ENCODE assay signal across 22 cellular contexts in the genomic region with DNA sequence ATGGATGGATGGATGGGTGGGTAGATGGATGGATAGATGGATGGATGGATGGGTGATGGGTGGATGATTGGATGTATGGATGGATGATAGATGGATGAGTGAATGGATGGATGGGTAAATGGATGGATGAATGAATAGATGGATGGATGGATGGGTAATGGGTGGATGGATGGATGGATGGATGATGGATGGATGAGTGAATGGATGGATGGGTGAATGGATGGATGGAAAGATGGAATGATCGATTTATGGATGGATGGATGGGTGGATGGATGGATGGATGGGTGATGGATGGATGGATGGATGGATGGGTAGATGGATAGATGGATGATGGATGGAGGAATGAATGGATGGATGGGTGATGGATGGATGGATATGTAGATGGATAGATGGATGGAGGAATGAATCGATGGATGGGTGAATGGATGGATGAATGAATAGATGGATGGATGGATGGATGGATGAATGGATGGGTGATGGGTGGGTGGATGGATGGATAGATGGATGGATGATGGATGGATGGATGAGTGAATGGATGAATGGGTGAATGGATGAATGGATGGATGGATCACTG.
"Had no signal": no experiment of that assay in that cellular context is flagged by ENCODE, and none has a peak within 500 bp of the region (broad histone marks: within the 10 kb centered on the region; RNA-seq: fewer than 3 reads in every experiment).

No MANE protein-coding gene starts in this region.

- H3K4me1 ChIP-seq: foreskin keratinocyte, gastroesophageal sphincter, heart right ventricle, lower lobe of right lung, pancreas had no signal

- H3K27ac ChIP-seq: dorsolateral prefrontal cortex, esophagus muscularis mucosa, foreskin keratinocyte, gastroesophageal sphincter, heart right ventricle, lower lobe of right lung, pancreas, suprapubic skin had no signal

- H3K4me3 Mint-ChIP-seq: natural killer cell; stimulated activated naive CD8-positive, alpha-beta T cell treated with anti-CD3 and anti-CD28 coated beads, Interleukin-15, amount 100 ng/mL, for 72 hours had no signal

- DNase-seq: effector CD4-positive, alpha-beta T cell; foreskin keratinocyte; heart right ventricle; hippocampal formation; left ventricle myocardium superior; lower lobe of right lung; natural killer cell; occipital lobe; pancreas; stimulated activated CD4-positive, alpha-beta T cell treated with anti-CD3 and anti-CD28 coated beads, Interleukin-2, amount 100 ng/mL, for 24 hours; stimulated activated CD4-positive, alpha-beta T cell treated with anti-CD3 and anti-CD28 coated beads, Interleukin-4, amount 100 ng/mL, for 4 hours; stimulated activated naive CD4-positive, alpha-beta T cell; stimulated activated naive CD8-positive, alpha-beta T cell treated with anti-CD3 and anti-CD28 coated beads, Interleukin-15, amount 100 ng/mL, for 72 hours; trophoblast cell had no signal

- H3K27me3 Mint-ChIP-seq: progenitor cell of endocrine pancreas had no signal

- ATAC-seq: foreskin keratinocyte; gastroesophageal sphincter; heart right ventricle; left ventricle myocardium superior; lower lobe of right lung; natural killer cell; pancreas; sciatic nerve; stimulated activated naive CD8-positive, alpha-beta T cell treated with anti-CD3 and anti-CD28 coated beads, Interleukin-15, amount 100 ng/mL, for 72 hours had no signal

- H3K27me3 ChIP-seq: dorsolateral prefrontal cortex, esophagus muscularis mucosa, foreskin keratinocyte, gastroesophageal sphincter, pancreas, suprapubic skin had no signal

- H3K4me3 ChIP-seq: dorsolateral prefrontal cortex, esophagus muscularis mucosa, gastroesophageal sphincter, heart right ventricle, lower lobe of right lung, pancreas, suprapubic skin had no signal

- H3K27ac Mint-ChIP-seq: natural killer cell, progenitor cell of endocrine pancreas had no signal

- FAIRE-seq: colon, keratinocyte, pancreas had no signal

- H3K9me3 ChIP-seq: suprapubic skin had no signal

- H3K4me1 Mint-ChIP-seq: stimulated activated naive CD8-positive, alpha-beta T cell treated with anti-CD3 and anti-CD28 coated beads, Interleukin-15, amount 100 ng/mL, for 72 hours had no signal

- H3K36me3 ChIP-seq: esophagus muscularis mucosa, gastroesophageal sphincter, heart right ventricle, lower lobe of right lung, suprapubic skin had no signal
